16 cellular contexts compared by ENCODE assay signal in the genomic region with DNA sequence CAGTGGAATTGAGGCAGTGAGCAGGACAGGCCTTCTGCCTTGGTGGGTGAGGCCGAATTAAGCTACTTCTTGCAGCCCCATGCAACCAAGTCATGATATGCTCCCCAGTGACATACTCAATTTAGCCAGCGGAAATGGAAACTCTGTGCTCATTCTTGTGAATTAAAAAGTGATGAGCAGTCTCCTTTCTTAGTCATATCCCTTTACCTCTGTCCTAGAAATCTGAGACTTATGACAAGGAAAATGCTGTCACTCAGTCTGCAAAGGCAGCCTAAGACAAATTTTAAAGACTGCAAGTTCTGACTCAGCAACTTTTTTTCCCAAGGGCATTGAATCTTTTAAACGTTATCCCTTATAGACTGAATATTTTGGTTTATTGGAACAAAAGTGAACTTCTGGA.
DNase-seq lines count a peak whose midpoint lies in the region; ATAC-seq, FAIRE-seq and TF ChIP-seq lines count a peak whose summit lies in the region.
"Had no signal": no experiment of that assay in that cellular context is flagged by ENCODE, and none has a peak within 500 bp of the region (broad histone marks: within the 10 kb centered on the region; RNA-seq: fewer than 3 reads in every experiment).

No MANE protein-coding gene starts in this region.

- TF ChIP-seq CTCF in AG09309 (IDR thresholded peaks at IDR 0.05; ENCODE audit: control insufficient read depth, insufficient read depth, low read depth, low read length, missing control alignments) (no peak), K562 (IDR thresholded peaks at IDR 0.05 in 2 of 3, conservative IDR thresholded peaks at IDR 0.05 in 1 of 3; ENCODE audit: insufficient read depth in 2 of 3, low read depth in 1 of 3, low read length in 3 of 3) (no peak), right atrium auricular region (IDR thresholded peaks at IDR 0.05) (no peak), gastrocnemius medialis (IDR thresholded peaks at IDR 0.05 in 4 of 5, conservative IDR thresholded peaks at IDR 0.05 in 1 of 5) (no peak)

- DNase-seq in AG09309 (ENCODE audit: low read depth) (peak; percentile 55), HTR-8/SVneo (ENCODE audit: insufficient read length, low spot score) (peak; percentile 69), K562 (ENCODE audit: extremely low read depth in 1 of 4, low spot score in 3 of 4) (no peak), left kidney (ENCODE audit: low read depth, low spot score) (peak; percentile 21), HuH-7.5 (ENCODE audit: low spot score) (no peak), right atrium auricular region (ENCODE audit: low spot score) (no peak), gastrocnemius medialis (no peak), GF-D8 (lab: John Stamatoyannopoulos, UW) (no peak)
- DNase-seq: activated CD4-positive, alpha-beta T cell treated with anti-CD3 and anti-CD28 coated beads for 1 hour; activated T-cell treated with anti-CD3 and anti-CD28 coated beads, Interleukin-2, amount 50 U/mL, for 48 hours; body of pancreas; NCI-H526 treated with DMSO at 0.1 percent for 48 hours; posterior cingulate gyrus; stimulated activated CD4-positive, alpha-beta T cell treated with anti-CD3 and anti-CD28 coated beads, Interleukin-2, amount 100 ng/mL, for 24 hours had no signal

- H3K9me3 ChIP-seq in K562 (replicated peaks; ENCODE audit: control insufficient read depth, insufficient read depth, low read depth, low read length) (no peaks in the 10 kb centered on the region), right atrium auricular region (no peaks in the 10 kb centered on the region), gastrocnemius medialis (no peaks in the 10 kb centered on the region)
- H3K9me3 ChIP-seq: body of pancreas had no signal

- H3K27me3 ChIP-seq in K562 (ENCODE audit: control insufficient read depth in 2 of 2, insufficient read depth in 2 of 2, low read length in 2 of 2) (no peaks in the 10 kb centered on the region; a peak in 1 of 5 replicates), right atrium auricular region (no peaks in the 10 kb centered on the region), gastrocnemius medialis (no peaks in the 10 kb centered on the region)
- H3K27me3 ChIP-seq: body of pancreas had no signal

- H4K20me1 ChIP-seq in K562 (replicated peaks; ENCODE audit: control insufficient read depth, insufficient read depth, low read length): no peaks in the 10 kb centered on the region

- no peaks in the 10 kb centered on the region for H3K9me1 ChIP-seq in K562 (ENCODE audit: control insufficient read depth, insufficient read depth, low read length)

- in situ Hi-C loops in K562 (cut with MboI): no loop called here
- in situ Hi-C loops in gastrocnemius medialis (cut with MboI; ENCODE audit: low sequenced_read_pairs in 4 of 4): no loop called here

- no peak for ATAC-seq in K562
- ATAC-seq in gastrocnemius medialis: no peak
- ATAC-seq: stimulated activated memory B cell treated with anti-CD40 and anti-IgM and Interleukin-4, amounts not matched to agents 10 μg/mL and 1 μg/mL and 100 μg/mL, for 72 hours had no signal

- no TSS peak for BruUV-seq in K562 (replicated peaks; lab: Mats Ljungman, UMichigan)

- POLR2A ChIA-PET in K562 (lab: Yijun Ruan, JAX): no interaction called here

- TF ChIP-seq RAD21 in K562 (CRISPR knock-in tag; conservative IDR thresholded peaks at IDR 0.05 in 1 of 2, IDR thresholded peaks at IDR 0.05 in 1 of 2): no peak

- H3K4me2 ChIP-seq in K562 (ENCODE audit: insufficient read depth, low read length): no peak overlapping the region

- CTCF ChIA-PET in K562 (lab: Yijun Ruan, JAX; ENCODE audit: low intra/inter-chr PET ratio): no interaction called here

- no peak overlapping the region for H3K27ac ChIP-seq in K562 (ENCODE audit: extremely low read depth, low read depth, low read length)
- no peak overlapping the region for H3K27ac ChIP-seq in right atrium auricular region
- no peak overlapping the region for H3K27ac ChIP-seq in gastrocnemius medialis
- H3K27ac ChIP-seq: body of pancreas had no signal

- FAIRE-seq in HTR-8/SVneo (lab: Jason Lieb, UNC): no peak
- FAIRE-seq in K562 (lab: Jason Lieb, UNC): no peak
- FAIRE-seq: endometrium had no signal

- H3K36me3 ChIP-seq in K562 (ENCODE audit: control insufficient read depth, insufficient read depth, low read length) (no peaks in the 10 kb centered on the region), right atrium auricular region (no peaks in the 10 kb centered on the region), gastrocnemius medialis (no peaks in the 10 kb centered on the region)

- no peaks in the 10 kb centered on the region for H3K79me2 ChIP-seq in K562 (ENCODE audit: control insufficient read depth, insufficient read depth, low read length)

- H3K4me3 ChIP-seq in AG09309 (ENCODE audit: control insufficient read depth, low read depth, low read length) (no peak overlapping the region), K562 (no peak overlapping the region), right atrium auricular region (no peak overlapping the region), gastrocnemius medialis (no peak overlapping the region)
- H3K4me3 ChIP-seq: body of pancreas had no signal

- TF ChIP-seq POLR2A in K562 (conservative IDR thresholded peaks at IDR 0.05): no peak
- no peak for TF ChIP-seq POLR2A in gastrocnemius medialis (IDR thresholded peaks at IDR 0.05)

- no peaks in the 10 kb centered on the region for H3K4me1 ChIP-seq in K562 (replicated peaks in 1 of 2; ENCODE audit: control insufficient read depth in 2 of 2, insufficient read depth in 2 of 2, low read length in 2 of 2)
- peaks cover 0 to 7% of the 10 kb centered on the region in 2 donors for H3K4me1 ChIP-seq in right atrium auricular region
- no peaks in the 10 kb centered on the region for H3K4me1 ChIP-seq in gastrocnemius medialis
- H3K4me1 ChIP-seq: body of pancreas had no signal

- H2AFZ ChIP-seq in K562 (ENCODE audit: low read depth, low read length): no peak overlapping the region

- TF ChIP-seq EP300 in K562 (IDR thresholded peaks at IDR 0.05; ENCODE audit: low read length): no peak

- intact Hi-C loops in K562 (cut with micrococcal nuclease) (no loop called here), gastrocnemius medialis (cut with DNase I; ENCODE audit: low total_unique reads) (no loop called here)

- no peak overlapping the region for H3K9ac ChIP-seq in K562 (ENCODE audit: insufficient read depth in 1 of 2, low read depth in 2 of 2, low read length in 2 of 2)

- 0% methylated on average over 2 of the region's 3 CpGs for WGBS in K562 (ENCODE audit: insufficient coverage, low coverage, missing lambda C conversion rate)

TF ChIP-seq in K562, 482 proteins besides CTCF, POLR2A, EP300 and RAD21 (continues in another document):
- no peak for TF ChIP-seq ERF (CRISPR knock-in tag; IDR thresholded peaks at IDR 0.05)
- no peak for TF ChIP-seq ZNF143 (CRISPR knock-in tag; IDR thresholded peaks at IDR 0.05)
- no peak for TF ChIP-seq POLR2AphosphoS5 (IDR thresholded peaks at IDR 0.05; ENCODE audit: control insufficient read depth, insufficient read depth, low read depth, low read length)
- TF ChIP-seq NRF1 (conservative IDR thresholded peaks at IDR 0.05 in 1 of 2, IDR thresholded peaks at IDR 0.05 in 1 of 2): no peak
- no peak for TF ChIP-seq ARID2 (IDR thresholded peaks at IDR 0.05)
- TF ChIP-seq RUNX1 (IDR thresholded peaks at IDR 0.05; ENCODE audit: low read depth): no peak
- no peak for TF ChIP-seq TFAM (CRISPR knock-in tag; conservative IDR thresholded peaks at IDR 0.05)
- TF ChIP-seq RB1 (IDR thresholded peaks at IDR 0.05; ENCODE audit: low read depth): no peak
- TF ChIP-seq MEF2D (tag; conservative IDR thresholded peaks at IDR 0.05; ENCODE audit: low read depth): no peak
- TF ChIP-seq ZNF316 (IDR thresholded peaks at IDR 0.05): peak; percentile 51
- no peak for TF ChIP-seq FOXK2 (conservative IDR thresholded peaks at IDR 0.05 in 1 of 2, IDR thresholded peaks at IDR 0.05 in 1 of 2; ENCODE audit: low read depth in 2 of 2)
- TF ChIP-seq MAFG (tag; conservative IDR thresholded peaks at IDR 0.05): 0 out of 2 replicates have a peak, but pooled peaks have one; percentile 22
- no peak for TF ChIP-seq SRSF7 (optimal IDR thresholded peaks at IDR 0.05; ENCODE audit: low read depth, low read length)
- TF ChIP-seq DIDO1 (tag; IDR thresholded peaks at IDR 0.05; ENCODE audit: low read depth): no peak
- TF ChIP-seq MAFF (IDR thresholded peaks at IDR 0.05; ENCODE audit: low read length): peak; percentile 22
- TF ChIP-seq MAFK (IDR thresholded peaks at IDR 0.05; ENCODE audit: low read length): 0 out of 2 replicates have a peak, but pooled peaks have one; percentile 35
- TF ChIP-seq, protein P1, sequence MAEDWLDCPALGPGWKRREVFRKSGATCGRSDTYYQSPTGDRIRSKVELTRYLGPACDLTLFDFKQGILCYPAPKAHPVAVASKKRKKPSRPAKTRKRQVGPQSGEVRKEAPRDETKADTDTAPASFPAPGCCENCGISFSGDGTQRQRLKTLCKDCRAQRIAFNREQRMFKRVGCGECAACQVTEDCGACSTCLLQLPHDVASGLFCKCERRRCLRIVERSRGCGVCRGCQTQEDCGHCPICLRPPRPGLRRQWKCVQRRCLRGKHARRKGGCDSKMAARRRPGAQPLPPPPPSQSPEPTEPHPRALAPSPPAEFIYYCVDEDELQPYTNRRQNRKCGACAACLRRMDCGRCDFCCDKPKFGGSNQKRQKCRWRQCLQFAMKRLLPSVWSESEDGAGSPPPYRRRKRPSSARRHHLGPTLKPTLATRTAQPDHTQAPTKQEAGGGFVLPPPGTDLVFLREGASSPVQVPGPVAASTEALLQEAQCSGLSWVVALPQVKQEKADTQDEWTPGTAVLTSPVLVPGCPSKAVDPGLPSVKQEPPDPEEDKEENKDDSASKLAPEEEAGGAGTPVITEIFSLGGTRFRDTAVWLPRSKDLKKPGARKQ (CRISPR knock-in tag; IDR thresholded peaks at IDR 0.05): no peak
- TF ChIP-seq SUPT5H (IDR thresholded peaks at IDR 0.05): no peak
- TF ChIP-seq, protein P2, sequence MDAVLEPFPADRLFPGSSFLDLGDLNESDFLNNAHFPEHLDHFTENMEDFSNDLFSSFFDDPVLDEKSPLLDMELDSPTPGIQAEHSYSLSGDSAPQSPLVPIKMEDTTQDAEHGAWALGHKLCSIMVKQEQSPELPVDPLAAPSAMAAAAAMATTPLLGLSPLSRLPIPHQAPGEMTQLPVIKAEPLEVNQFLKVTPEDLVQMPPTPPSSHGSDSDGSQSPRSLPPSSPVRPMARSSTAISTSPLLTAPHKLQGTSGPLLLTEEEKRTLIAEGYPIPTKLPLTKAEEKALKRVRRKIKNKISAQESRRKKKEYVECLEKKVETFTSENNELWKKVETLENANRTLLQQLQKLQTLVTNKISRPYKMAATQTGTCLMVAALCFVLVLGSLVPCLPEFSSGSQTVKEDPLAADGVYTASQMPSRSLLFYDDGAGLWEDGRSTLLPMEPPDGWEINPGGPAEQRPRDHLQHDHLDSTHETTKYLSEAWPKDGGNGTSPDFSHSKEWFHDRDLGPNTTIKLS (IDR thresholded peaks at IDR 0.05; ENCODE audit: borderline replicate concordance, low read depth): no peak
- TF ChIP-seq RCOR1 (IDR thresholded peaks at IDR 0.05; ENCODE audit: borderline replicate concordance in 1 of 2, low read depth in 2 of 2, low read length in 2 of 2): no peak
- TF ChIP-seq ZNF77 (CRISPR knock-in tag; IDR thresholded peaks at IDR 0.05): no peak
- TF ChIP-seq ZNF717 (CRISPR knock-in tag; IDR thresholded peaks at IDR 0.05): no peak

Comparison
In these comparisons a context has a peak if more than half of its experiments do, and no peak if none do; other contexts are left out.
1. DNase-seq: peak in AG09309 (single experiment), HTR-8/SVneo (single experiment) and left kidney (single experiment); none in K562 (0 of 4), HuH-7.5 (single experiment), right atrium auricular region (single experiment), gastrocnemius medialis (0 of 2) and GF-D8 (single experiment).